Comparison of ENCODE assay signal across 11 cellular contexts in the genomic region with DNA sequence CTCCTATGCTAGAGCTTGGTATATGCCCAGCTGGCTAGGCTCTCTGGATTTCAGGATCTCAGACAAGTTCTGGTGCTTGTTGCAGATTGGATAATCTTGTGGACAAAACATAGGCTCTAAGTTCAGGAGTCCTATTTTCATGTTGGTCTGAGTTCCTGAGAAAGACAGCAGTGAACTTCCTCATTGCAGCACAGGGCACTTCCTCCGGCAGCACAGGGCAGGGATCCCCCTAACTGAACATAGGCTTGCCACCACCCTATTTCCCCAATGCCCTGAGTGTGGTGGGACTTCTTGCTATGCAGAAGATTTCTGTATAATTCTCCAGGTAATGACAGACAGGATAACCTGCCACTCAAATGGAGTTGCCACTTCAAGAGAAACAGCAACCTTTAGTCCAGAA.
DNase-seq lines count a peak whose midpoint lies in the region; ATAC-seq and TF ChIP-seq lines count a peak whose summit lies in the region.
"Had no signal": no experiment of that assay in that cellular context is flagged by ENCODE, and none has a peak within 500 bp of the region (broad histone marks: within the 10 kb centered on the region; RNA-seq: fewer than 3 reads in every experiment).

No MANE protein-coding gene starts in this region.

- H3K27me3 Mint-ChIP-seq in activated T-helper 17 cell treated with anti-CD3 and anti-CD28 coated beads, Interleukin-2, amount 50 U/mL, for 72 hours = no peaks in the 10 kb centered on the region
- no peaks in the 10 kb centered on the region for H3K27me3 Mint-ChIP-seq in mesothelial cell of epicardium (ENCODE audit: low read depth)
- peaks cover 5% of the 10 kb centered on the region for H3K27me3 Mint-ChIP-seq in neural progenitor cell (ENCODE audit: insufficient read depth, low read depth)

- H3K27me3 ChIP-seq in neural progenitor cell = no peaks in the 10 kb centered on the region

- no peak overlapping the region for H2AFZ ChIP-seq in neural progenitor cell (replicated peaks)

- no peaks in the 10 kb centered on the region for H3K36me3 Mint-ChIP-seq in activated T-helper 17 cell treated with anti-CD3 and anti-CD28 coated beads, Interleukin-2, amount 50 U/mL, for 72 hours (ENCODE audit: low read depth)
- H3K36me3 Mint-ChIP-seq in mesothelial cell of epicardium = peaks cover 2% of the 10 kb centered on the region
- H3K36me3 Mint-ChIP-seq in neural progenitor cell = no peaks in the 10 kb centered on the region

- H3F3A ChIP-seq in neural progenitor cell (ENCODE audit: low read depth) = no peaks in the 10 kb centered on the region

- H3K4me3 ChIP-seq in neural progenitor cell = no peak overlapping the region

- peak overlapping the region; percentile 73 for H3K4me3 Mint-ChIP-seq in activated T-helper 17 cell treated with anti-CD3 and anti-CD28 coated beads, Interleukin-2, amount 50 U/mL, for 72 hours
- H3K4me3 Mint-ChIP-seq in mesothelial cell of epicardium (no peak overlapping the region), neural progenitor cell (no peak overlapping the region)

- H3K27ac Mint-ChIP-seq in activated T-helper 17 cell treated with anti-CD3 and anti-CD28 coated beads, Interleukin-2, amount 50 U/mL, for 72 hours = peak overlapping the region; percentile 90
- peak overlapping the region; percentile 16 for H3K27ac Mint-ChIP-seq in mesothelial cell of epicardium
- no peak overlapping the region for H3K27ac Mint-ChIP-seq in neural progenitor cell
- H3K27ac Mint-ChIP-seq: activated T-helper 2 cell treated with anti-CD3 and anti-CD28 coated beads, Interferon-gamma antibody, Interleukin-2, Interleukin-4, amounts not matched to agents 10 μg/mL and 5 μg/mL and 100 μg/mL, durations not matched to agents 14 hours and 24 hours and 36 hours had no signal

- no peaks in the 10 kb centered on the region for H3K9me3 ChIP-seq in KOPT-K1 (ENCODE audit: insufficient read depth, low read length, poor library complexity, severe bottlenecking)
- no peaks in the 10 kb centered on the region for H3K9me3 ChIP-seq in neural progenitor cell (ENCODE audit: low read depth)

- no peak for ATAC-seq in activated T-helper 17 cell treated with anti-CD3 and anti-CD28 coated beads, Interleukin-2, amount 50 U/mL, for 72 hours (replicated peaks)
- ATAC-seq in HG03097 (IDR thresholded peaks at IDR 0.05; ENCODE audit: low FRiP score, unreplicated experiment) (no peak), GM21390 (IDR thresholded peaks at IDR 0.05; ENCODE audit: unreplicated experiment) (no peak)

- H3K27ac ChIP-seq in KOPT-K1 (ENCODE audit: low read depth, low read length, poor library complexity, severe bottlenecking) (peak overlapping the region; percentile 69), neural progenitor cell (no peak overlapping the region)

- H4K20me1 ChIP-seq in neural progenitor cell (ENCODE audit: low read depth) = no peaks in the 10 kb centered on the region

- DNase-seq in AML-193 (lab: John Stamatoyannopoulos, UW) (peak; percentile 63 to 68), mesothelial cell of epicardium (ENCODE audit: low spot score in 2 of 2, unreplicated experiment in 2 of 2) (no peak), neural progenitor cell (ENCODE audit: low spot score) (no peak), cerebellar nuclear complex (lab: John Stamatoyannopoulos, UW) (no peak)
- DNase-seq: occipital lobe; stimulated activated CD4-positive, alpha-beta T cell treated with anti-CD3 and anti-CD28 coated beads, Interleukin-2, amount 100 ng/mL, for 48 hours had no signal

- peaks cover 37% of the 10 kb centered on the region for H3K4me1 Mint-ChIP-seq in activated T-helper 17 cell treated with anti-CD3 and anti-CD28 coated beads, Interleukin-2, amount 50 U/mL, for 72 hours
- H3K4me1 Mint-ChIP-seq in mesothelial cell of epicardium (peaks cover 26% of the 10 kb centered on the region), neural progenitor cell (peaks cover 8% of the 10 kb centered on the region)

- H3K9ac ChIP-seq in neural progenitor cell = no peak overlapping the region

- no peak overlapping the region for H3K4me2 ChIP-seq in neural progenitor cell

- no peaks in the 10 kb centered on the region for H3K4me1 ChIP-seq in neural progenitor cell

- TF ChIP-seq CTCF in mesothelial cell of epicardium (IDR thresholded peaks at IDR 0.05; ENCODE audit: unreplicated experiment) (no peak), neural progenitor cell (IDR thresholded peaks at IDR 0.05) (no peak)

- no peaks in the 10 kb centered on the region for H3K79me2 ChIP-seq in neural progenitor cell (ENCODE audit: low read depth)

- H3K9me3 Mint-ChIP-seq in activated T-helper 17 cell treated with anti-CD3 and anti-CD28 coated beads, Interleukin-2, amount 50 U/mL, for 72 hours = peaks cover 8% of the 10 kb centered on the region
- H3K9me3 Mint-ChIP-seq in mesothelial cell of epicardium (peaks cover 9% of the 10 kb centered on the region), neural progenitor cell (no peaks in the 10 kb centered on the region)
- H3K9me3 Mint-ChIP-seq: activated T-helper 2 cell treated with anti-CD3 and anti-CD28 coated beads, Interferon-gamma antibody, Interleukin-2, Interleukin-4, amounts not matched to agents 10 μg/mL and 5 μg/mL and 100 μg/mL, durations not matched to agents 14 hours and 24 hours and 36 hours had no signal

- H3K36me3 ChIP-seq in KOPT-K1 (ENCODE audit: insufficient read depth, low read length) (no peaks in the 10 kb centered on the region), neural progenitor cell (no peaks in the 10 kb centered on the region)

Comparison
In these comparisons a context has a peak if more than half of its experiments do, and no peak if none do; other contexts are left out.
1. DNase-seq: peak in AML-193 (2 of 2); none in mesothelial cell of epicardium (0 of 2), neural progenitor cell (single experiment) and cerebellar nuclear complex (0 of 2).